Comparison of ENCODE assay signal across 8 cellular contexts in genomic region chr9:130006952-130007351, GRCh38. TPM values are rescaled to one million over a fixed set of nuclear protein-coding genes. Genes with fewer than 3 reads are reported as not detected.
DNase-seq lines count a peak whose midpoint lies in the region; ATAC-seq and TF ChIP-seq lines count a peak whose summit lies in the region.
"Not testable (repeated sequence)": the region's sequence is repeated elsewhere in the genome, so short reads cannot be mapped to it uniquely, and the experiment has no call there.

No MANE protein-coding gene starts in this region.

- peak; percentile 3 for ATAC-seq in GM19455 (IDR thresholded peaks at IDR 0.05; ENCODE audit: unreplicated experiment)
- not testable (repeated sequence) for ATAC-seq in T-cell (replicated peaks in 1 of 4); stimulated activated naive CD8-positive, alpha-beta T cell treated with anti-CD3 and anti-CD28 coated beads, Interleukin-15, Interleukin-2, amounts not matched to agents 100 U/mL and 50 U/mL, for 24 hours
- peak in 2 of 3 donors; percentile 8 to 14 for ATAC-seq in natural killer cell

- peaks cover 15 to 25% of the 10 kb centered on the region in 2 donors for H3K36me3 Mint-ChIP-seq in CD14-positive monocyte
- peaks cover 17% of the 10 kb centered on the region for H3K36me3 Mint-ChIP-seq in T-cell
- H3K36me3 Mint-ChIP-seq in activated naive CD4-positive, alpha-beta T cell treated with anti-CD3 and anti-CD28 coated beads, Interleukin-2, amount 50 U/mL, for 24 hours, result peaks cover 13% of the 10 kb centered on the region
- H3K36me3 Mint-ChIP-seq in endothelial cell (ENCODE audit: low read depth, unreplicated experiment); natural killer cell: not testable (repeated sequence)

- H3K9me3 Mint-ChIP-seq in CD14-positive monocyte; T-cell; activated naive CD4-positive, alpha-beta T cell treated with anti-CD3 and anti-CD28 coated beads, Interleukin-2, amount 50 U/mL, for 24 hours; endothelial cell (ENCODE audit: unreplicated experiment); natural killer cell: not testable (repeated sequence)

- intact Hi-C loops in CD14-positive monocyte (cut with micrococcal nuclease), result not testable (repeated sequence)
- intact Hi-C loops in natural killer cell (cut with micrococcal nuclease), result loop anchor here (2.0 kb wide), 1 partner anchor 34 kb away; no protein-coding TSS in a partner anchor

- H3K27me3 Mint-ChIP-seq in CD14-positive monocyte (ENCODE audit: low read depth in 3 of 3); T-cell; activated naive CD4-positive, alpha-beta T cell treated with anti-CD3 and anti-CD28 coated beads, Interleukin-2, amount 50 U/mL, for 24 hours; endothelial cell (ENCODE audit: unreplicated experiment); natural killer cell (ENCODE audit: low read depth in 2 of 2): not testable (repeated sequence)

- H3K4me1 Mint-ChIP-seq in CD14-positive monocyte (peaks cover 35% of the 10 kb centered on the region), T-cell (peaks cover 82 to 83% (median 83%) of the 10 kb centered on the region in 3 donors), natural killer cell (peaks cover 57 to 70% of the 10 kb centered on the region in 2 donors)
- H3K4me1 Mint-ChIP-seq in activated naive CD4-positive, alpha-beta T cell treated with anti-CD3 and anti-CD28 coated beads, Interleukin-2, amount 50 U/mL, for 24 hours, result peaks cover 85% of the 10 kb centered on the region
- not testable (repeated sequence) for H3K4me1 Mint-ChIP-seq in endothelial cell (ENCODE audit: unreplicated experiment)

- peak overlapping the region in 6 of 7 donors; percentile 54 to 89 (median 78) for H3K27ac Mint-ChIP-seq in CD14-positive monocyte
- peak overlapping the region; percentile 86 to 91 for H3K27ac Mint-ChIP-seq in T-cell
- peak overlapping the region; percentile 79 for H3K27ac Mint-ChIP-seq in activated naive CD4-positive, alpha-beta T cell treated with anti-CD3 and anti-CD28 coated beads, Interleukin-2, amount 50 U/mL, for 24 hours
- H3K27ac Mint-ChIP-seq in endothelial cell (ENCODE audit: unreplicated experiment), result peak overlapping the region; percentile 54
- H3K27ac Mint-ChIP-seq in natural killer cell, result peak overlapping the region; percentile 84 to 87

- TF ChIP-seq CTCF in CD14-positive monocyte (IDR thresholded peaks at IDR 0.05); endothelial cell (IDR thresholded peaks at IDR 0.05; ENCODE audit: unreplicated experiment); natural killer cell (IDR thresholded peaks at IDR 0.05): not testable (repeated sequence)

- not testable (repeated sequence) for H3K4me3 Mint-ChIP-seq in CD14-positive monocyte; activated naive CD4-positive, alpha-beta T cell treated with anti-CD3 and anti-CD28 coated beads, Interleukin-2, amount 50 U/mL, for 24 hours; endothelial cell (ENCODE audit: unreplicated experiment)
- H3K4me3 Mint-ChIP-seq in T-cell, result peak overlapping the region; percentile 50 to 72 (median 62)
- peak overlapping the region; percentile 80 for H3K4me3 Mint-ChIP-seq in natural killer cell

- POLR2A ChIA-PET in T-cell (lab: Charles Lee), result interaction anchor here in 1 of 2 donors (0.6 to 1.3 kb wide), 5 partner anchors 22 to 1139 kb away, joined by 3 to 10 read pairs (median 5); no protein-coding TSS in a partner anchor

- CTCF ChIA-PET in T-cell (lab: Charles Lee), result interaction anchor here in 1 of 2 donors (0.7 kb wide), 1 partner anchor 1662 kb away, joined by 3 read pairs; no protein-coding TSS in a partner anchor

- DNase-seq in CD14-positive monocyte (ENCODE audit: low spot score); T-cell; endothelial cell (ENCODE audit: low spot score); natural killer cell: not testable (repeated sequence)
- peak; percentile 28 for DNase-seq in activated CD8-positive, alpha-beta memory T cell treated with anti-CD3 and anti-CD28 coated beads for 24 hours
- peak; percentile 1 for DNase-seq in stimulated activated naive CD8-positive, alpha-beta T cell treated with anti-CD3 and anti-CD28 coated beads, Interleukin-15, Interleukin-2, amounts not matched to agents 100 U/mL and 50 U/mL, for 24 hours

RNA-seq across cellular contexts. Expression of gene FNBP1, which starts 36.0 kb away (rescaled TPM):
- polyA plus RNA-seq in CD14-positive monocyte, result 10 to 100 TPM; 51.4 to 60.7 TPM
- 100 to 1,000 TPM; 166 to 211 (median 182) TPM for total RNA-seq in T-cell
- 119 TPM for total RNA-seq in endothelial cell (ENCODE audit: unreplicated experiment)
- 100 to 1,000 TPM; 177 to 209 (median 203) TPM for total RNA-seq in natural killer cell

RNA-seq across cellular contexts. Expression of gene GPR107, which starts 46.8 kb away (rescaled TPM):
- polyA plus RNA-seq in CD14-positive monocyte, result 1 to 10 TPM; 6.0 TPM
- total RNA-seq in T-cell (10 to 100 TPM; 21.3 to 29.1 (median 22.1) TPM), endothelial cell (ENCODE audit: unreplicated experiment) (63.5 TPM), natural killer cell (10 to 100 TPM; 32.9 to 49.5 (median 41.8) TPM)
